20 cellular contexts compared by ENCODE assay signal in genomic region chr6:43759926-43760798, GRCh38. TPM values are rescaled to one million over a fixed set of nuclear protein-coding genes. Genes with fewer than 3 reads are reported as not detected.
DNase-seq lines count a peak whose midpoint lies in the region; ATAC-seq, FAIRE-seq and TF ChIP-seq lines count a peak whose summit lies in the region.
"Had no signal": no experiment of that assay in that cellular context is flagged by ENCODE, and none has a peak within 500 bp of the region (broad histone marks: within the 10 kb centered on the region; RNA-seq: fewer than 3 reads in every experiment).

No MANE protein-coding gene starts in this region.

- H3K4me2 ChIP-seq in H1 (ENCODE audit: insufficient read depth in 1 of 2, low read depth in 2 of 2, low read length in 2 of 2) = no peak overlapping the region

- CTCF ChIA-PET in WTC11 (lab: Charles Lee) = interaction anchor here (0.8 to 6.1 kb wide), 9 partner anchors 9 to 92 kb away, joined by 3 to 67 read pairs (median 10); partner anchors contain the start of gene VEGFA
- CTCF ChIA-PET in H1 (lab: Charles Lee; ENCODE audit: partially characterized antibody) = interaction anchor here (0.7 to 13.3 kb wide), 14 partner anchors 9 to 314 kb away, joined by 3 to 146 read pairs (median 12); partner anchors contain the start of genes RSPH9 and VEGFA

- H3K27me3 ChIP-seq in H1 (replicated peaks in 1 of 4; ENCODE audit: control insufficient read depth in 3 of 4, extremely low read depth in 1 of 4, insufficient read depth in 3 of 4, low read length in 3 of 4) (no peaks in the 10 kb centered on the region), spleen (replicated peaks in 1 of 7) (peaks cover 0 to 4% (median 0%) of the 10 kb centered on the region in 7 donors), heart right ventricle (no peaks in the 10 kb centered on the region)

- H3K23me2 ChIP-seq in H1 (ENCODE audit: low read depth, low read length) = no peaks in the 10 kb centered on the region; the same call in 1 of the 2 replicates

- no peak overlapping the region for H4K5ac ChIP-seq in H1 (ENCODE audit: insufficient read length, low read depth, low read length)

- H3K27me3 Mint-ChIP-seq in WTC11 (ENCODE audit: low read depth) (no peaks in the 10 kb centered on the region; the same call in none of the 2 replicates), nephron (ENCODE audit: low read depth) (peaks cover 10% of the 10 kb centered on the region)

- no peak for TF ChIP-seq EP300 in H1 (IDR thresholded peaks at IDR 0.05; ENCODE audit: borderline replicate concordance in 1 of 2, low read depth in 2 of 2, low read length in 2 of 2)

- no peak overlapping the region for H3K4me3 ChIP-seq in H1 (ENCODE audit: extremely low read depth in 1 of 4, insufficient read depth in 2 of 4, low read depth in 3 of 4, low read length in 4 of 4)
- H3K4me3 ChIP-seq in spleen = no peak overlapping the region
- no peak overlapping the region for H3K4me3 ChIP-seq in heart right ventricle
- H3K4me3 ChIP-seq: GM23248 had no signal

- no peak overlapping the region for H3K14ac ChIP-seq in H1 (ENCODE audit: insufficient read length)

- H2BK12ac ChIP-seq in H1 (ENCODE audit: low read depth, low read length) = peak overlapping the region; percentile 39; the same call in 1 of the 2 replicates

- H3K9me3 Mint-ChIP-seq in WTC11 = no peaks in the 10 kb centered on the region
- no peaks in the 10 kb centered on the region for H3K9me3 Mint-ChIP-seq in nephron

- intact Hi-C loops in spleen (cut with DNase I; ENCODE audit: low total_unique reads) (loop anchor here (10.0 kb wide), 1 partner anchor 95 kb away; no protein-coding TSS in a partner anchor), heart right ventricle (cut with DNase I) (loop anchor here in 8 of 10 donors (2.0 to 5.0 kb wide), 3 partner anchors 38 to 93 kb away; no protein-coding TSS in a partner anchor)

- no peak overlapping the region for H2AK5ac ChIP-seq in H1 (ENCODE audit: low read depth, low read length)

- no peak overlapping the region for H3K4ac ChIP-seq in H1 (replicated peaks; ENCODE audit: insufficient read length, low read depth, low read length)

- no peak overlapping the region for H3K27ac Mint-ChIP-seq in WTC11
- peak overlapping the region; percentile 9 to 81 (median 56) for H3K27ac Mint-ChIP-seq in nephron

- TF ChIP-seq POLR2A in H1 (IDR thresholded peaks at IDR 0.05; ENCODE audit: control extremely low read depth in 1 of 2, low read depth in 2 of 2, low read length in 2 of 2) (no peak), spleen (IDR thresholded peaks at IDR 0.05) (no peak)

- no peaks in the 10 kb centered on the region for H4K20me1 ChIP-seq in H1 (replicated peaks in 1 of 2; ENCODE audit: control insufficient read depth in 1 of 2, insufficient read depth in 2 of 2, low read length in 2 of 2)

- H2BK15ac ChIP-seq in H1 (ENCODE audit: low read length) = no peak overlapping the region

- no peak for FAIRE-seq in H1 (lab: Jason Lieb, UNC)
- FAIRE-seq: G401.6, GM12891, GM18507 had no signal

- H3K4me1 Mint-ChIP-seq in WTC11 = peaks cover 25% of the 10 kb centered on the region
- H3K4me1 Mint-ChIP-seq in nephron = peaks cover 41% of the 10 kb centered on the region

- no peak for TF ChIP-seq RAD21 in H1 (IDR thresholded peaks at IDR 0.05 in 1 of 2, conservative IDR thresholded peaks at IDR 0.05 in 1 of 2; ENCODE audit: low read depth in 2 of 2, low read length in 2 of 2)

- no peak overlapping the region for H4K91ac ChIP-seq in H1 (replicated peaks; ENCODE audit: insufficient read length, low read length)

- POLR2A ChIA-PET in WTC11 (lab: Charles Lee) (interaction anchor here (1.5 to 2.4 kb wide), 2 partner anchors 9 to 36 kb away, joined by 3 to 18 read pairs; partner anchors contain the start of gene VEGFA), H1 (lab: Charles Lee; ENCODE audit: partially characterized antibody) (interaction anchor here (1.0 to 4.1 kb wide), 7 partner anchors 10 to 109 kb away, joined by 3 to 22 read pairs (median 3); partner anchors contain the start of gene VEGFA)

- no peaks in the 10 kb centered on the region for H3K79me1 ChIP-seq in H1 (ENCODE audit: low read depth, low read length)

- H3K18ac ChIP-seq in H1 (ENCODE audit: extremely low read depth, low read length) = no peak overlapping the region

- no peak overlapping the region for H3K56ac ChIP-seq in H1 (replicated peaks; ENCODE audit: insufficient read length, low read depth, low read length)

- H2BK5ac ChIP-seq in H1 (ENCODE audit: low read depth, low read length) = no peak overlapping the region

- peaks cover 0 to 12% (median 5%) of the 10 kb centered on the region in 4 experiments; a peak in 5 of 7 replicates for H3K4me1 ChIP-seq in H1 (replicated peaks in 1 of 4; ENCODE audit: control insufficient read depth in 3 of 4, insufficient read depth in 4 of 4, low read length in 3 of 4)
- peaks cover 0 to 9% (median 0%) of the 10 kb centered on the region in 6 donors for H3K4me1 ChIP-seq in spleen
- peaks cover 0 to 11% (median 0%) of the 10 kb centered on the region in 9 donors for H3K4me1 ChIP-seq in heart right ventricle

- no peak overlapping the region for H2AFZ ChIP-seq in H1 (ENCODE audit: low read length)
- H2AFZ ChIP-seq: GM23248 had no signal

- H3K9me3 ChIP-seq in H1 (ENCODE audit: insufficient read depth in 2 of 2, low read depth in 1 of 2, low read length in 1 of 2) = no peaks in the 10 kb centered on the region
- no peaks in the 10 kb centered on the region for H3K9me3 ChIP-seq in spleen
- H3K9me3 ChIP-seq in heart right ventricle = no peaks in the 10 kb centered on the region

- H3K79me2 ChIP-seq in H1 (ENCODE audit: control insufficient read depth in 1 of 2, insufficient read depth in 2 of 2, low read length in 2 of 2) = no peaks in the 10 kb centered on the region

- no peaks in the 10 kb centered on the region for H3K36me3 Mint-ChIP-seq in WTC11
- H3K36me3 Mint-ChIP-seq in nephron (ENCODE audit: low read depth) = no peaks in the 10 kb centered on the region

- no peak overlapping the region for H3K4me3 Mint-ChIP-seq in WTC11
- no peak overlapping the region for H3K4me3 Mint-ChIP-seq in nephron

- no peak overlapping the region for H2BK120ac ChIP-seq in H1 (replicated peaks; ENCODE audit: low read depth, low read length)

- WGBS in H1 (ENCODE audit: extremely low coverage in 1 of 2, insufficient coverage in 1 of 2, insufficient read length in 1 of 2, insufficient replicate concordance in 2 of 2, low coverage in 1 of 2, low lambda C conversion rate in 2 of 2, missing lambda C conversion rate in 1 of 2), 2 experiments = 92% methylated on average over 12 of the region's 12 CpGs; no CpG with 5 or more reads in 1 of the 2 experiments
- 64 to 78% (median 71%) methylated on average over 10 to 12 of the region's 12 CpGs for WGBS in spleen, 5 donors
- WGBS in heart right ventricle, 2 donors = 73 to 83% methylated on average over 12 of the region's 12 CpGs

- ATAC-seq in WTC11 = no peak
- no peak for ATAC-seq in heart right ventricle
- ATAC-seq: Panc1, Right ventricle myocardium inferior had no signal

- H4K8ac ChIP-seq in H1 (ENCODE audit: extremely low read depth, insufficient read depth, low read length) = no peak overlapping the region

- no peak overlapping the region for H3K9ac ChIP-seq in H1 (replicated peaks in 1 of 4; ENCODE audit: extremely low read depth in 1 of 4, low read depth in 3 of 4, low read length in 3 of 4)
- H3K9ac ChIP-seq: GM23248 had no signal

- H3K36me3 ChIP-seq in H1 (ENCODE audit: control insufficient read depth in 2 of 4, insufficient read depth in 4 of 4, low read length in 3 of 4) (no peaks in the 10 kb centered on the region), spleen (no peaks in the 10 kb centered on the region), heart right ventricle (no peaks in the 10 kb centered on the region)

- peak; percentile 5 for DNase-seq in WTC11 (ENCODE audit: low spot score)
- no peak for DNase-seq in H1 (ENCODE audit: low read depth in 1 of 2, low spot score in 2 of 2)
- peak; percentile 37 for DNase-seq in spleen
- DNase-seq in heart right ventricle = no peak
- DNase-seq in activated naive CD4-positive, alpha-beta T cell treated with Interleukin-2 at 50 U/mL for 16 hours = no peak
- no peak for DNase-seq in DMS153 treated with DMSO at 0.1 percent for 48 hours (lab: John Stamatoyannopoulos, UW; ENCODE audit: unreplicated experiment)
- DNase-seq: ACHN, AML-193, DMS79, GM23248, KG1, NCI-H1436 treated with DMSO at 0.1 percent for 48 hours, NCI-H2029 treated with DMSO at 0.1 percent for 48 hours, NCI-H774 had no signal

- no peak overlapping the region for H2BK20ac ChIP-seq in H1 (ENCODE audit: low read length)

- TF ChIP-seq CTCF in WTC11 (IDR thresholded peaks at IDR 0.05) (no peak), H1 (IDR thresholded peaks at IDR 0.05; ENCODE audit: control extremely low read depth in 1 of 3, insufficient read depth in 1 of 3, low read depth in 1 of 3, low read length in 3 of 3) (no peak), nephron (IDR thresholded peaks at IDR 0.05; ENCODE audit: unreplicated experiment in 3 of 3) (no peak), spleen (IDR thresholded peaks at IDR 0.05 in 8 of 11, conservative IDR thresholded peaks at IDR 0.05 in 3 of 11) (no peak), heart right ventricle (IDR thresholded peaks at IDR 0.05) (no peak)

- no peak overlapping the region for H3K23ac ChIP-seq in H1 (ENCODE audit: insufficient read length)

- no peak overlapping the region for H3K27ac ChIP-seq in H1 (ENCODE audit: low read depth, low read length)
- H3K27ac ChIP-seq in spleen = peak overlapping the region in 1 of 8 donors; percentile 4
- no peak overlapping the region for H3K27ac ChIP-seq in heart right ventricle
- H3K27ac ChIP-seq: GM23248 had no signal

TF ChIP-seq in WTC11, 78 proteins besides CTCF, POLR2A, EP300 and RAD21:
- TF ChIP-seq TEAD1 (CRISPR knock-in tag; IDR thresholded peaks at IDR 0.05) = no peak
- TF ChIP-seq JAZF1 (CRISPR knock-in tag; IDR thresholded peaks at IDR 0.05) = no peak

TF ChIP-seq in H1, 55 proteins besides CTCF, POLR2A, EP300 and RAD21 (continues in another document):
- TF ChIP-seq SIN3A (conservative IDR thresholded peaks at IDR 0.05 in 1 of 2, IDR thresholded peaks at IDR 0.05 in 1 of 2; ENCODE audit: low read depth in 1 of 2, low read length in 2 of 2) (no peak), EGR1 (IDR thresholded peaks at IDR 0.05; ENCODE audit: borderline replicate concordance, low read depth, low read length) (no peak), SP2 (IDR thresholded peaks at IDR 0.05; ENCODE audit: low read length) (no peak)

RNA-seq across cellular contexts. Expression of gene VEGFA, which starts 9.8 kb away (rescaled TPM):
- total RNA-seq in WTC11 (2021) = 41.9 to 44.4 TPM (median 43.8 TPM) in 3 replicates
- total RNA-seq in H1 (2021; fragmentation: NEBNext Ultra II Directional; extraction: Animal tissue kit (Norgen Biotek cat#: 25700)) = 40.7 and 42.2 TPM in 2 replicates
- polyA plus RNA-seq in H1 (2011; rRNA removed) = 58.5 and 78.3 TPM in 2 replicates
- polyA plus RNA-seq in H1 (2011; cell fraction: cytosol; rRNA removed) = 91.7 TPM
- polyA plus RNA-seq in H1 (2011; cell fraction: nucleus; rRNA removed) = 197 TPM
- 39.9 to 45.4 TPM (median 43.0 TPM) in 4 replicates for polyA plus RNA-seq in H1 (2012, experiment 1 of 2)
- polyA plus RNA-seq in H1 (2012, experiment 2 of 2) = 28.1 TPM
- polyA plus RNA-seq in H1 (2013, experiment 1 of 2) = 33.6 TPM
- 37.0 TPM for polyA plus RNA-seq in H1 (2013, experiment 2 of 2)
- polyA minus RNA-seq in H1 (2011; rRNA and poly(A)+ RNA removed) = 167 and 198 TPM in 2 replicates
- 42.9 TPM for polyA minus RNA-seq in H1 (2011; cell fraction: cytosol; rRNA and poly(A)+ RNA removed)
- polyA minus RNA-seq in H1 (2011; cell fraction: nucleus; rRNA and poly(A)+ RNA removed) = 91.6 TPM
- 100 to 1,000 TPM; 112 to 486 (median 203) TPM for total RNA-seq in spleen
- polyA plus RNA-seq in spleen = 10 to 100 TPM; 31.0 to 56.6 (median 36.0) TPM
- total RNA-seq in heart right ventricle = 100 to 1,000 TPM; 163 to 456 (median 216) TPM
- polyA plus RNA-seq in heart right ventricle = 100 to 1,000 TPM; 133 to 396 TPM

Comparison
In these comparisons a context has a peak if more than half of its experiments do, and no peak if none do; other contexts are left out.
1. DNase-seq: peak in WTC11 (single experiment) and spleen (single experiment); none in H1 (0 of 2), heart right ventricle (0 of 2), activated naive CD4-positive, alpha-beta T cell treated with Interleukin-2 at 50 U/mL for 16 hours (single experiment) and DMS153 treated with DMSO at 0.1 percent for 48 hours (single experiment).